8 cellular contexts compared by ENCODE assay signal in the genomic region with DNA sequence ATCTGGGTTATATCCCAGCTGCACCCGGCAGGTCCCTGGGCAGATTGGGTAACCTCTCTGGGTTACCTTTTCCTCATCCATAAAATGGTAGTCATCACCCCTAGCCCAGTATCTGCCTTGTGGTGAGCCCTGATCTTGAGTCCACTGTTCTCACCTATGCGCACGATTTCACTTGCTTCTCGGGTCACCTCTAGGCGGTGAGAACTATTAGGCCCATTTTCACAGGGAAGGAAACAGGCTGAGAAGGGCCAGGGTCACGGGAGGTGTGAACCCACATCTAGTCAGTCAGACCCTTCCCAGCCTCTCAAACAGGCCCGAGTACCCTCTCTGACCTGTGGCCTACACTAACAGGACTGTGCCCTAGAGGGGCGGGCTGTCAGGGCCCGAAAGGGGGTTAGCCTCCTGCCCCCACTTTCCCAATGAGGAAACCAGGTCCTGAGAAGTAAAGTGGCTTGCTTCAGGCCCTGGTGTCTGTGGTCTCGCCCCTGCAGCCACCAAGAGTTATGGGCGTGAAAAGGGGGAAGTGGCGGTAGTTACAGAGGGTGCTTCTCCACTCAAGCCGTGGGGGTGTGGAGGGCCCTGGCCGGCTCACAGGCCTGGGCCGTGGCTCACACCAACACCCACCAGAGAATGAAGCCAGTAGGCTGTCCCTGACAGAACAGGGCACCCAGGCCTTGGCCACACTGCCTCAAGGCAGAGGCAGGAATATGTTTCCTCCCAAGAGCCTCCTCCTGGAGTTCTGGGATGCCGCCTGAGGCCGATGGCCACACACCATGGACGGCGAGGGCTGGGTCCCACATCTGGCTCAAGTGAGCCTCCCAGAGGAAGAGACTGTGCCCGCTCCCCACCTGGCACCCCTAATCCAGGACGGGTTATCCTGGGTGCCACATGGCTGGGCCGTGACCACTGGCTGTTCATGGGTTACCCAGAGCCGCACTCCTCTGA. TPM values are rescaled to one million over a fixed set of nuclear protein-coding genes. Genes with fewer than 3 reads are reported as not detected.
DNase-seq lines count a peak whose midpoint lies in the region; ATAC-seq and TF ChIP-seq lines count a peak whose summit lies in the region.

No MANE protein-coding gene starts in this region.

- POLR2A ChIA-PET in PC-9 (lab: Charles Lee; ENCODE audit: unreplicated experiment): no interaction called here

- H3K9me2 ChIP-seq in PC-9 (ENCODE audit: insufficient read depth): no peaks in the 10 kb centered on the region

- intact Hi-C loops in PC-9 (cut with micrococcal nuclease; ENCODE audit: unreplicated experiment): no loop called here
- intact Hi-C loops in ovary (cut with DNase I): no loop called here
- intact Hi-C loops in vagina (cut with DNase I): no loop called here

- no peak overlapping the region for H2AFZ ChIP-seq in PC-9

- no peak overlapping the region for H3K4me3 ChIP-seq in H7 (ENCODE audit: insufficient read depth, low read depth, low read length)
- no peak overlapping the region for H3K4me3 ChIP-seq in PC-9
- no peak overlapping the region for H3K4me3 ChIP-seq in muscle layer of duodenum (ENCODE audit: low read depth in 1 of 2, low read length in 2 of 2)
- H3K4me3 ChIP-seq in ovary: no peak overlapping the region
- no peak overlapping the region for H3K4me3 ChIP-seq in vagina

- CTCF ChIA-PET in PC-9 (lab: Charles Lee): no interaction called here

- H4K20me1 ChIP-seq in PC-9 (ENCODE audit: insufficient read depth): no peaks in the 10 kb centered on the region

- no TSS peak for BruUV-seq in PC-9 (replicated peaks; lab: Mats Ljungman, UMichigan)

- TF ChIP-seq EP300 in ovary (IDR thresholded peaks at IDR 0.05): no peak

- no peaks in the 10 kb centered on the region for H3F3A ChIP-seq in PC-9 (ENCODE audit: insufficient read depth, low read depth)

- WGBS in ovary, 3 donors: 81 to 88% (median 87%) methylated on average over 21 to 23 of the region's 23 CpGs

- no peaks in the 10 kb centered on the region for H3K9me3 ChIP-seq in PC-9 (ENCODE audit: insufficient read depth, low read depth)
- no peaks in the 10 kb centered on the region for H3K9me3 ChIP-seq in muscle layer of duodenum (ENCODE audit: control insufficient read depth in 1 of 2, low read length in 2 of 2)
- no peaks in the 10 kb centered on the region for H3K9me3 ChIP-seq in ovary
- H3K9me3 ChIP-seq in vagina: no peaks in the 10 kb centered on the region

- DNase-seq in H7: peak; percentile 50
- DNase-seq in PC-9: no peak
- DNase-seq in HK-2 (ENCODE audit: unreplicated experiment): no peak
- no peak for DNase-seq in ovary
- DNase-seq in vagina (ENCODE audit: extremely low spot score in 2 of 2): no peak
- no peak for DNase-seq in NCI-H1092 treated with DMSO at 0.1 percent for 48 hours (lab: John Stamatoyannopoulos, UW)

- H3K79me2 ChIP-seq in PC-9 (ENCODE audit: low read depth): no peaks in the 10 kb centered on the region

- H3K27ac ChIP-seq in PC-9: no peak overlapping the region
- peak overlapping the region; percentile 16 for H3K27ac ChIP-seq in muscle layer of duodenum (ENCODE audit: low read length)
- no peak overlapping the region for H3K27ac ChIP-seq in ovary
- H3K27ac ChIP-seq in vagina: no peak overlapping the region

- TF ChIP-seq POLR2A in ovary (IDR thresholded peaks at IDR 0.05) (no peak), vagina (IDR thresholded peaks at IDR 0.05) (no peak)

- no peaks in the 10 kb centered on the region for H3K27me3 ChIP-seq in H7 (ENCODE audit: control insufficient read depth, insufficient read depth, low read length)
- H3K27me3 ChIP-seq in PC-9 (ENCODE audit: insufficient read depth, low read depth): no peaks in the 10 kb centered on the region
- H3K27me3 ChIP-seq in muscle layer of duodenum (ENCODE audit: low read depth, low read length): no peaks in the 10 kb centered on the region
- no peaks in the 10 kb centered on the region for H3K27me3 ChIP-seq in ovary
- H3K27me3 ChIP-seq in vagina: no peaks in the 10 kb centered on the region

- peak overlapping the region; percentile 38; the same call in 1 of the 2 replicates for H3K4me2 ChIP-seq in PC-9

- H3K4me1 ChIP-seq in PC-9 (replicated peaks; ENCODE audit: insufficient read depth): peaks cover 10% of the 10 kb centered on the region; the same call in 1 of the 2 replicates
- peaks cover 0 to 7% of the 10 kb centered on the region in 2 donors for H3K4me1 ChIP-seq in muscle layer of duodenum (ENCODE audit: control insufficient read depth in 1 of 2, insufficient read depth in 2 of 2, low read length in 2 of 2)
- H3K4me1 ChIP-seq in ovary (ENCODE audit: insufficient read depth): peaks cover 2% of the 10 kb centered on the region
- H3K4me1 ChIP-seq in vagina: peaks cover 5% of the 10 kb centered on the region

- no peaks in the 10 kb centered on the region for H3K36me3 ChIP-seq in H7 (replicated peaks; ENCODE audit: control insufficient read depth, insufficient read depth, low read length)
- no peaks in the 10 kb centered on the region for H3K36me3 ChIP-seq in PC-9 (ENCODE audit: low read depth)
- no peaks in the 10 kb centered on the region for H3K36me3 ChIP-seq in muscle layer of duodenum (ENCODE audit: control insufficient read depth in 1 of 2, insufficient read depth in 2 of 2, low read length in 2 of 2)
- H3K36me3 ChIP-seq in ovary: no peaks in the 10 kb centered on the region
- H3K36me3 ChIP-seq in vagina: no peaks in the 10 kb centered on the region

- ATAC-seq in GM18502 (IDR thresholded peaks at IDR 0.05; ENCODE audit: poor library complexity, unreplicated experiment): peak; percentile 47

- TF ChIP-seq CTCF in PC-9 (conservative IDR thresholded peaks at IDR 0.05) (no peak), ovary (IDR thresholded peaks at IDR 0.05) (no peak), vagina (IDR thresholded peaks at IDR 0.05) (no peak)

RNA-seq across cellular contexts. Expression of gene PSTPIP1, which starts 19.5 kb away (rescaled TPM):
- 0.21 and 1.3 TPM in 2 replicates for total RNA-seq in H7 (2014; rRNA removed; shearing (Covaris generic))
- not detected in 2 replicates for total RNA-seq in PC-9 (2021)
- 10 to 100 TPM in 1 of 7 donors, 1 to 10 TPM in 6; 1.8 to 10.9 (median 3.7) TPM for total RNA-seq in ovary
- polyA plus RNA-seq in ovary: 1 to 10 TPM; 1.4 to 2.4 TPM
- 13.3 TPM for total RNA-seq in vagina

RNA-seq across cellular contexts. Expression of gene TSPAN3, which starts 56.5 kb away (rescaled TPM):
- total RNA-seq in H7 (2014; rRNA removed; shearing (Covaris generic)): 153 and 157 TPM in 2 replicates
- total RNA-seq in PC-9 (2021) (133 and 151 TPM in 2 replicates), ovary (100 to 1,000 TPM; 140 to 266 (median 174) TPM), vagina (80.3 TPM)
- 100 to 1,000 TPM; 196 to 244 TPM for polyA plus RNA-seq in ovary
